In genomic region chr4:68250151-68250930, GRCh38 we compare ENCODE assay signal across 29 cellular contexts. TPM values are rescaled to one million over a fixed set of nuclear protein-coding genes. Genes with fewer than 3 reads are reported as not detected.
DNase-seq lines count a peak whose midpoint lies in the region; ATAC-seq and TF ChIP-seq lines count a peak whose summit lies in the region.
"Had no signal": no experiment of that assay in that cellular context is flagged by ENCODE, and none has a peak within 500 bp of the region (broad histone marks: within the 10 kb centered on the region; RNA-seq: fewer than 3 reads in every experiment).

No MANE protein-coding gene starts in this region.

- no peaks in the 10 kb centered on the region for H3K4me1 ChIP-seq in aorta (ENCODE audit: control insufficient read depth in 1 of 2, insufficient read depth in 2 of 2, low read length in 2 of 2)
- H3K4me1 ChIP-seq: BE2C, SJCRH30 had no signal

- H3K36me3 ChIP-seq in aorta (ENCODE audit: control insufficient read depth in 1 of 2, insufficient read depth in 2 of 2, low read length in 1 of 2) = no peaks in the 10 kb centered on the region
- H3K36me3 ChIP-seq: BE2C, SJCRH30 had no signal

- peaks cover 5% of the 10 kb centered on the region for H3K27me3 Mint-ChIP-seq in activated CD4-positive, alpha-beta memory T cell treated with anti-CD3 and anti-CD28 coated beads for 36 hours
- H3K27me3 Mint-ChIP-seq in activated CD4-positive, alpha-beta memory T cell treated with anti-CD3 and anti-CD28 coated beads, Interleukin-2, amount 10 ng/mL, durations not matched to agents 7 days and 5 days = no peaks in the 10 kb centered on the region
- H3K27me3 Mint-ChIP-seq: type B pancreatic cell had no signal

- no peak overlapping the region for H3K27ac ChIP-seq in aorta (ENCODE audit: low read depth in 1 of 2, low read length in 2 of 2)
- H3K27ac ChIP-seq: dorsolateral prefrontal cortex, SJCRH30 had no signal

- peak; percentile 40 for DNase-seq in activated CD4-positive, alpha-beta memory T cell treated with anti-CD3 and anti-CD28 coated beads for 36 hours
- no peak for DNase-seq in activated CD4-positive, alpha-beta memory T cell treated with anti-CD3 and anti-CD28 coated beads, Interleukin-2, amount 10 ng/mL, durations not matched to agents 7 days and 5 days
- peak; percentile 6 for DNase-seq in stimulated activated naive CD4-positive, alpha-beta T cell treated with Interleukin-2 at 50 U/mL for 16 hours (lab: John Stamatoyannopoulos, UW)
- no peak for DNase-seq in stimulated activated naive CD4-positive, alpha-beta T cell (lab: John Stamatoyannopoulos, UW)
- DNase-seq in epithelial cell of esophagus (ENCODE audit: low read depth) (peak; percentile 41), aorta (no peak), nucleus accumbens (lab: John Stamatoyannopoulos, UW) (no peak)
- DNase-seq: amygdala; BE2C; central memory CD4-positive, alpha-beta T cell; DMS79; dorsolateral prefrontal cortex; foreskin melanocyte; immature natural killer cell; left ventricle myocardium superior; midbrain; natural killer cell; NCI-H1436 treated with DMSO at 0.1 percent for 48 hours; NCI-H510A treated with DMSO at 0.1 percent for 48 hours; NK-92 treated with Interleukin-12 subunit alpha and Interleukin-12 subunit beta, amount 100 ng/mL, for 24 hours; right cardiac atrium; SJCRH30 had no signal

- no peaks in the 10 kb centered on the region for H3K9me3 ChIP-seq in aorta (ENCODE audit: control insufficient read depth, low read length)
- H3K9me3 ChIP-seq: BE2C, SJCRH30 had no signal

- no peak for TF ChIP-seq CTCF in epithelial cell of esophagus (IDR thresholded peaks at IDR 0.05; ENCODE audit: insufficient read depth, low read depth, low read length, missing control alignments)

- H3K27me3 ChIP-seq in aorta (ENCODE audit: control insufficient read depth in 1 of 2, insufficient read depth in 2 of 2, low read length in 1 of 2) = no peaks in the 10 kb centered on the region
- H3K27me3 ChIP-seq: BE2C, SJCRH30 had no signal

- CTCF ChIA-PET in activated CD4-positive, alpha-beta memory T cell treated with anti-CD3 and anti-CD28 coated beads for 36 hours (lab: Charles Lee) = no interaction called here
- CTCF ChIA-PET in activated CD4-positive, alpha-beta memory T cell treated with anti-CD3 and anti-CD28 coated beads, Interleukin-2, amount 10 ng/mL, durations not matched to agents 7 days and 5 days (lab: Charles Lee) = interaction anchor here (1.4 kb wide), 1 partner anchor 21 kb away, joined by 4 read pairs; no protein-coding TSS in a partner anchor

- H3K27ac Mint-ChIP-seq in activated CD4-positive, alpha-beta memory T cell treated with anti-CD3 and anti-CD28 coated beads for 36 hours = peak overlapping the region; percentile 49
- no peak overlapping the region for H3K27ac Mint-ChIP-seq in activated CD4-positive, alpha-beta memory T cell treated with anti-CD3 and anti-CD28 coated beads, Interleukin-2, amount 10 ng/mL, durations not matched to agents 7 days and 5 days
- H3K27ac Mint-ChIP-seq: immature natural killer cell, natural killer cell, type B pancreatic cell had no signal

- H3K36me3 Mint-ChIP-seq in activated CD4-positive, alpha-beta memory T cell treated with anti-CD3 and anti-CD28 coated beads for 36 hours = no peaks in the 10 kb centered on the region
- peaks cover 2% of the 10 kb centered on the region for H3K36me3 Mint-ChIP-seq in activated CD4-positive, alpha-beta memory T cell treated with anti-CD3 and anti-CD28 coated beads, Interleukin-2, amount 10 ng/mL, durations not matched to agents 7 days and 5 days (ENCODE audit: low read depth)
- H3K36me3 Mint-ChIP-seq: immature natural killer cell, natural killer cell, type B pancreatic cell had no signal

- peaks cover 17% of the 10 kb centered on the region for H3K4me1 Mint-ChIP-seq in activated CD4-positive, alpha-beta memory T cell treated with anti-CD3 and anti-CD28 coated beads for 36 hours (ENCODE audit: low read depth)
- H3K4me1 Mint-ChIP-seq in activated CD4-positive, alpha-beta memory T cell treated with anti-CD3 and anti-CD28 coated beads, Interleukin-2, amount 10 ng/mL, durations not matched to agents 7 days and 5 days = peaks cover 9% of the 10 kb centered on the region
- H3K4me1 Mint-ChIP-seq: immature natural killer cell, natural killer cell had no signal

- WGBS in aorta, 2 donors = 76 to 84% methylated on average over 4 of the region's 4 CpGs

- peaks cover 2% of the 10 kb centered on the region for H3K9me3 Mint-ChIP-seq in activated CD4-positive, alpha-beta memory T cell treated with anti-CD3 and anti-CD28 coated beads for 36 hours
- H3K9me3 Mint-ChIP-seq in activated CD4-positive, alpha-beta memory T cell treated with anti-CD3 and anti-CD28 coated beads, Interleukin-2, amount 10 ng/mL, durations not matched to agents 7 days and 5 days = no peaks in the 10 kb centered on the region
- H3K9me3 Mint-ChIP-seq: immature natural killer cell, natural killer cell had no signal

- no peak overlapping the region for H3K4me3 Mint-ChIP-seq in activated CD4-positive, alpha-beta memory T cell treated with anti-CD3 and anti-CD28 coated beads for 36 hours
- no peak overlapping the region for H3K4me3 Mint-ChIP-seq in activated CD4-positive, alpha-beta memory T cell treated with anti-CD3 and anti-CD28 coated beads, Interleukin-2, amount 10 ng/mL, durations not matched to agents 7 days and 5 days
- H3K4me3 Mint-ChIP-seq: immature natural killer cell, natural killer cell, type B pancreatic cell had no signal

- no peak overlapping the region for H3K4me3 ChIP-seq in epithelial cell of esophagus (ENCODE audit: low read length)
- H3K4me3 ChIP-seq in aorta (ENCODE audit: low read length in 2 of 2) = no peak overlapping the region
- H3K4me3 ChIP-seq: dorsolateral prefrontal cortex, SJCRH30 had no signal

- intact Hi-C loops in activated CD4-positive, alpha-beta memory T cell treated with anti-CD3 and anti-CD28 coated beads for 36 hours (cut with micrococcal nuclease) = no loop called here
- intact Hi-C loops in aorta (cut with DNase I) = no loop called here

- ATAC-seq in aorta (ENCODE audit: low FRiP score) (no peak), GM19452 (IDR thresholded peaks at IDR 0.05; ENCODE audit: unreplicated experiment) (no peak)
- ATAC-seq: left ventricle myocardium superior, natural killer cell, Panc1, right cardiac atrium had no signal

- POLR2A ChIA-PET in activated CD4-positive, alpha-beta memory T cell treated with anti-CD3 and anti-CD28 coated beads for 36 hours (lab: Charles Lee) = no interaction called here
- POLR2A ChIA-PET in activated CD4-positive, alpha-beta memory T cell treated with anti-CD3 and anti-CD28 coated beads, Interleukin-2, amount 10 ng/mL, durations not matched to agents 7 days and 5 days (lab: Charles Lee) = no interaction called here

RNA-seq across cellular contexts. Expression of gene TMPRSS11B, which starts 4.8 kb away (rescaled TPM):
- not detected for total RNA-seq in activated CD4-positive, alpha-beta memory T cell treated with anti-CD3 and anti-CD28 coated beads for 36 hours
- not detected for total RNA-seq in activated CD4-positive, alpha-beta memory T cell treated with anti-CD3 and anti-CD28 coated beads, Interleukin-2, amount 10 ng/mL, durations not matched to agents 7 days and 5 days
- not detected for total RNA-seq in aorta
- 1 to 10 TPM in 1 of 2 donors, under 1 TPM in 1; 0.31 to 1.0 TPM for polyA plus RNA-seq in aorta
- total RNA-seq: A673, dorsolateral prefrontal cortex, epithelial cell of proximal tubule, left ventricle myocardium superior, MCF 10A, natural killer cell, osteocyte, right cardiac atrium, SJCRH30 had no signal
- polyA plus RNA-seq: immature natural killer cell had no signal

Comparison
In these comparisons a context has a peak if more than half of its experiments do, and no peak if none do; other contexts are left out.
1. DNase-seq: peak in activated CD4-positive, alpha-beta memory T cell treated with anti-CD3 and anti-CD28 coated beads for 36 hours (single experiment), stimulated activated naive CD4-positive, alpha-beta T cell treated with Interleukin-2 at 50 U/mL for 16 hours (single experiment) and epithelial cell of esophagus (single experiment); none in activated CD4-positive, alpha-beta memory T cell treated with anti-CD3 and anti-CD28 coated beads, Interleukin-2, amount 10 ng/mL, durations not matched to agents 7 days and 5 days (single experiment), stimulated activated naive CD4-positive, alpha-beta T cell (0 of 6), aorta (0 of 2) and nucleus accumbens (0 of 56).